8 cellular contexts compared by ENCODE assay signal in the genomic region with DNA sequence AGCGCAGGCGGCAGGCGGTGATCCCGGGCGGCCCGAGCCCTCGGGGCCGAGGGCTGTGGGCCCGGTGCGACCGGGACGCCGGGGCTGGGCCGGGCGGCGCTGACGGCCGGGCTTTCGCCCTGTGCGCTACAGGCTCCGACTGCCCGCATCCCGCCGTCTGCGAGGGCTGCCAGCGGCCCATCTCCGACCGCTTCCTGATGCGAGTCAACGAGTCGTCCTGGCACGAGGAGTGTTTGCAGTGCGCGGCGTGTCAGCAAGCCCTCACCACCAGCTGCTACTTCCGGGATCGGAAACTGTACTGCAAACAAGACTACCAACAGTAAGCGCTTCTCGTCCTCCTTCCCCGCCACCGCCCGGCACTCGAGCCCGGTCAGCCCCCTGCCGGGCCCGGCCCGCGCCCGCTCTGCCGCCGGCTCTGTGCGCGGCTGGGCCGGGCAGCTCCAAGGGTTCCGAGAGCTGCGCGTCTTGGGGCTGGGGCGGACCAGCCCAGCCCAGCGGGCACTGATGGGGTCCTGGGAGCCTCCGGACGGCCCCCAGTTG. TPM values are rescaled to one million over a fixed set of nuclear protein-coding genes. Genes with fewer than 3 reads are reported as not detected.
DNase-seq lines count a peak whose midpoint lies in the region; ATAC-seq and TF ChIP-seq lines count a peak whose summit lies in the region.

No MANE protein-coding gene starts in this region.

- no peaks in the 10 kb centered on the region for H3K9me2 ChIP-seq in hepatocyte (replicated peaks; ENCODE audit: insufficient read depth)

- no peaks in the 10 kb centered on the region for H3K36me3 Mint-ChIP-seq in activated naive CD8-positive, alpha-beta T cell
- H3K36me3 Mint-ChIP-seq in activated naive CD8-positive, alpha-beta T cell treated with anti-CD3 and anti-CD28 coated beads, Interleukin-2, amount 50 U/mL, for 24 hours (ENCODE audit: low read depth): no peaks in the 10 kb centered on the region

- peak overlapping the region; percentile 57 for H3K4me3 Mint-ChIP-seq in activated naive CD8-positive, alpha-beta T cell
- H3K4me3 Mint-ChIP-seq in activated naive CD8-positive, alpha-beta T cell treated with anti-CD3 and anti-CD28 coated beads, Interleukin-2, amount 50 U/mL, for 24 hours: no peak overlapping the region

- H3K4me3 ChIP-seq in WERI-Rb-1 (ENCODE audit: low read depth, low read length) (peak overlapping the region; percentile 22; the same call in 1 of the 2 replicates), hepatocyte (no peak overlapping the region), thyroid gland (replicated peaks in 1 of 3) (peak overlapping the region in 1 of 3 donors; percentile 10)

- TF ChIP-seq POLR2A in thyroid gland (IDR thresholded peaks at IDR 0.05): no peak

- TF ChIP-seq CTCF in WERI-Rb-1 (IDR thresholded peaks at IDR 0.05; ENCODE audit: low read depth, low read length) (no peak), hepatocyte (IDR thresholded peaks at IDR 0.05; ENCODE audit: poor library complexity) (no peak), thyroid gland (IDR thresholded peaks at IDR 0.05) (no peak)

- H3K27me3 Mint-ChIP-seq in activated naive CD8-positive, alpha-beta T cell: peaks cover 33% of the 10 kb centered on the region
- H3K27me3 Mint-ChIP-seq in activated naive CD8-positive, alpha-beta T cell treated with anti-CD3 and anti-CD28 coated beads, Interleukin-2, amount 50 U/mL, for 24 hours: peaks cover 73% of the 10 kb centered on the region

- intact Hi-C loops in thyroid gland (cut with DNase I): loop anchor here (10.0 kb wide), 1 partner anchor 169 kb away; no protein-coding TSS in a partner anchor

- H3K27me3 ChIP-seq in WERI-Rb-1 (ENCODE audit: insufficient read depth, low read depth, severe bottlenecking) (peaks cover 78% of the 10 kb centered on the region), hepatocyte (peaks cover 89% of the 10 kb centered on the region), thyroid gland (no peaks in the 10 kb centered on the region)

- H3K4me1 Mint-ChIP-seq in activated naive CD8-positive, alpha-beta T cell (ENCODE audit: low read depth): peaks cover 30% of the 10 kb centered on the region
- H3K4me1 Mint-ChIP-seq in activated naive CD8-positive, alpha-beta T cell treated with anti-CD3 and anti-CD28 coated beads, Interleukin-2, amount 50 U/mL, for 24 hours: peaks cover 28% of the 10 kb centered on the region

- H3K4me2 ChIP-seq in hepatocyte: peak overlapping the region; percentile 59

- H3K9me3 ChIP-seq in WERI-Rb-1 (ENCODE audit: severe bottlenecking) (no peaks in the 10 kb centered on the region), hepatocyte (ENCODE audit: low read depth) (no peaks in the 10 kb centered on the region), thyroid gland (no peaks in the 10 kb centered on the region)

- DNase-seq in activated naive CD8-positive, alpha-beta T cell treated with anti-CD3 and anti-CD28 coated beads, Interleukin-2, amount 50 U/mL, for 24 hours: no peak
- DNase-seq in WERI-Rb-1 (no peak), hepatocyte (ENCODE audit: low spot score) (peak; percentile 66), thyroid gland (peak; percentile 39 to 41), EL (no peak), cortex of kidney (lab: John Stamatoyannopoulos, UW) (no peak), T1000 (lab: John Stamatoyannopoulos, UW) (no peak)

- H3K27ac ChIP-seq in WERI-Rb-1 (no peak overlapping the region), hepatocyte (no peak overlapping the region), thyroid gland (no peak overlapping the region)

- H3K36me3 ChIP-seq in WERI-Rb-1 (no peaks in the 10 kb centered on the region), hepatocyte (replicated peaks; ENCODE audit: insufficient read depth, low read depth) (no peaks in the 10 kb centered on the region), thyroid gland (no peaks in the 10 kb centered on the region)

- 4% methylated on average over 18 of the region's 61 CpGs for WGBS in hepatocyte (ENCODE audit: low lambda C conversion rate, missing lambda C conversion rate)
- 0 to 2% methylated on average over 14 to 23 of the region's 61 CpGs for WGBS in thyroid gland, 2 donors

- no peak overlapping the region for H3K27ac Mint-ChIP-seq in activated naive CD8-positive, alpha-beta T cell
- H3K27ac Mint-ChIP-seq in activated naive CD8-positive, alpha-beta T cell treated with anti-CD3 and anti-CD28 coated beads, Interleukin-2, amount 50 U/mL, for 24 hours: no peak overlapping the region

- no peak for ATAC-seq in activated naive CD8-positive, alpha-beta T cell treated with anti-CD3 and anti-CD28 coated beads, Interleukin-2, amount 50 U/mL, for 24 hours

- no peaks in the 10 kb centered on the region for H3K9me3 Mint-ChIP-seq in activated naive CD8-positive, alpha-beta T cell (ENCODE audit: low read depth)
- no peaks in the 10 kb centered on the region for H3K9me3 Mint-ChIP-seq in activated naive CD8-positive, alpha-beta T cell treated with anti-CD3 and anti-CD28 coated beads, Interleukin-2, amount 50 U/mL, for 24 hours

- no peak overlapping the region for H2AFZ ChIP-seq in hepatocyte

- H3K4me1 ChIP-seq in hepatocyte (ENCODE audit: insufficient read depth): peaks cover 20% of the 10 kb centered on the region
- peaks cover 13 to 47% of the 10 kb centered on the region in 2 donors for H3K4me1 ChIP-seq in thyroid gland

- H3K79me2 ChIP-seq in hepatocyte: no peaks in the 10 kb centered on the region

- no peaks in the 10 kb centered on the region for H4K20me1 ChIP-seq in hepatocyte (ENCODE audit: insufficient read depth, poor library complexity, severe bottlenecking)

RNA-seq across cellular contexts. Expression of a gene that starts 1.6 kb away (rescaled TPM):
- 0.24 TPM in 1 of 2 replicates, not detected in the other for total RNA-seq in hepatocyte
- polyA plus RNA-seq in hepatocyte: 0.13 and 0.16 TPM in 2 replicates
- 1 to 10 TPM in 3 of 4 donors, under 1 TPM in 1; 0.68 to 5.5 (median 1.7) TPM for total RNA-seq in thyroid gland

Comparison
In these comparisons a context has a peak if more than half of its experiments do, and no peak if none do; other contexts are left out.
1. DNase-seq: peak in hepatocyte (single experiment) and thyroid gland (2 of 2); none in activated naive CD8-positive, alpha-beta T cell treated with anti-CD3 and anti-CD28 coated beads, Interleukin-2, amount 50 U/mL, for 24 hours (single experiment), WERI-Rb-1 (single experiment), EL (single experiment), cortex of kidney (single experiment) and T1000 (single experiment).